In the genomic region with DNA sequence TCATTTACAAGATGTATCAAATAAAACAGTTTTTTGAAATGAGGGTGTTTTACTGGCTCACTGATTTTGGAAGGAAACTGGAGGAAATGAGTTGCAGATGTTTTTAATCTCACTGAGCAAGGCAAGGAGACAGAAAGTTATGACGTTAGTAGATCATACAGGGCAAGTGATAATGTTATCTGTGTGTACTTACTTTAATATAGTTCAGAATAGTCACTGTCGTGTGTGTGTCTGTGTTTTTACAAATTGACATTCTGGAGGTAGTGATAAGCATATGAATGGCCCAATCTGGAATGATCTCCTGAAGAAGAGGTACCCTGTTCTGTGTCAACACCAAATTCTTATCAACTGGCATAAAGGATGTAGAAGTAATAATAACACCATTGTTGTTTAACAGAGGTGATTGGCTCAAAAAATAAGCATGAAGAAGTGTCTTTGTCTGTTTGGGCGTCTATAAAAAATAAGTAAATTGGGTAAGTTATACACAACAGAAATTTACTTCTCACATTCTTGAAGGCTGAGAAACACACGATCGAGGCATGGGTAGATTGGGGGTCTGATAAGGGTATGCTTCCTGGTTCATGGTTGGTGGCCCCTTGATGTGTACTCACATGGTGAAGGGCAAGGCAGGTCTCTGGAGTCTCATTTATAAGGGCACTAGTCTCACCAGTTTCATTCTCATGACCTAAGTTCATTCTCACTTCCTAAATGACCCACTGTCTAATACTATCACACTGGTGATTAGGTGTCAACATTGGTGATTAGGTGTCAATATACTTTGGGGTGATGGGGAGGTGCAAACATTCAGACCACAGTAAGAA, we compare ENCODE assay signal across 10 cellular contexts. TPM values are rescaled to one million over a fixed set of nuclear protein-coding genes. Genes with fewer than 3 reads are reported as not detected.
A peak's percentile ranks its signal among the peaks of the same experiment; 100 is the strongest.
DNase-seq lines count a peak whose midpoint lies in the region; ATAC-seq, FAIRE-seq and TF ChIP-seq lines count a peak whose summit lies in the region.
"Had no signal": no experiment of that assay in that cellular context is flagged by ENCODE, and none has a peak within 500 bp of the region (broad histone marks: within the 10 kb centered on the region; RNA-seq: fewer than 3 reads in every experiment).

No MANE protein-coding gene starts in this region.

- H3K4me3 ChIP-seq in BLaER1 treated with 17β-estradiol and CSF1 and Interleukin-3, amounts not matched to agents 10 nM and 100 nM = no peak overlapping the region
- H3K4me3 ChIP-seq in endothelial cell of umbilical vein (replicated peaks in 1 of 3; ENCODE audit: insufficient read depth in 1 of 3, low read depth in 1 of 3, low read length in 3 of 3) (no peak overlapping the region), WERI-Rb-1 (ENCODE audit: low read depth, low read length) (no peak overlapping the region)

- H3K9me3 ChIP-seq in BLaER1 treated with 17β-estradiol and CSF1 and Interleukin-3, amounts not matched to agents 10 nM and 100 nM (replicated peaks in 1 of 11) = peaks cover 21 to 32% (median 27%) of the 10 kb centered on the region in 11 experiments
- H3K9me3 ChIP-seq in endothelial cell of umbilical vein (replicated peaks; ENCODE audit: control insufficient read depth, insufficient read depth, low read length) (no peaks in the 10 kb centered on the region), WERI-Rb-1 (ENCODE audit: severe bottlenecking) (peaks cover 8% of the 10 kb centered on the region)

- peaks cover 21 to 38% (median 28%) of the 10 kb centered on the region in 11 experiments for H3K27me3 ChIP-seq in BLaER1 treated with 17β-estradiol and CSF1 and Interleukin-3, amounts not matched to agents 10 nM and 100 nM
- H3K27me3 ChIP-seq in endothelial cell of umbilical vein (ENCODE audit: control insufficient read depth in 2 of 2, insufficient read depth in 2 of 2, low read length in 2 of 2) (peaks cover 2 to 3% of the 10 kb centered on the region in 2 experiments), WERI-Rb-1 (ENCODE audit: insufficient read depth, low read depth, severe bottlenecking) (peaks cover 6% of the 10 kb centered on the region)

- DNase-seq in endothelial cell of umbilical vein (ENCODE audit: low read depth, low spot score) = peak; percentile 27
- DNase-seq in WERI-Rb-1 = no peak
- DNase-seq in AML-193 (lab: John Stamatoyannopoulos, UW) = no peak
- DNase-seq in COLO829 (ENCODE audit: low spot score) = no peak
- DNase-seq in NCI-H2107 treated with DMSO at 0.1 percent for 48 hours (lab: John Stamatoyannopoulos, UW; ENCODE audit: unreplicated experiment) = no peak

- H3K27ac ChIP-seq in BLaER1 treated with 17β-estradiol and CSF1 and Interleukin-3, amounts not matched to agents 10 nM and 100 nM = no peak overlapping the region; a peak in 1 of 22 replicates
- H3K27ac ChIP-seq in endothelial cell of umbilical vein (ENCODE audit: insufficient read depth, low read depth, low read length) = no peak overlapping the region
- no peak overlapping the region for H3K27ac ChIP-seq in WERI-Rb-1

- no peaks in the 10 kb centered on the region for H4K20me1 ChIP-seq in BLaER1 treated with 17β-estradiol and CSF1 and Interleukin-3, amounts not matched to agents 10 nM and 100 nM
- H4K20me1 ChIP-seq in endothelial cell of umbilical vein (replicated peaks; ENCODE audit: control insufficient read depth, extremely low read depth, insufficient read depth, low read length) = no peaks in the 10 kb centered on the region

- H3K9me1 ChIP-seq in endothelial cell of umbilical vein (replicated peaks; ENCODE audit: control insufficient read depth, extremely low read depth, insufficient read depth, low read length) = no peaks in the 10 kb centered on the region

- dilution Hi-C loops in endothelial cell of umbilical vein (cut with MboI; ENCODE audit: extremely low pct_ligation_motif_present, low sequenced_read_pairs) = no loop called here

- CTCF ChIA-PET in endothelial cell of umbilical vein (lab: Charles Lee) = no interaction called here

- no peak overlapping the region for H3K9ac ChIP-seq in BLaER1 treated with 17β-estradiol and CSF1 and Interleukin-3, amounts not matched to agents 10 nM and 100 nM
- no peak overlapping the region for H3K9ac ChIP-seq in endothelial cell of umbilical vein (replicated peaks; ENCODE audit: extremely low read depth, insufficient read depth, low read length)

- TF ChIP-seq CTCF in endothelial cell of umbilical vein (IDR thresholded peaks at IDR 0.05; ENCODE audit: extremely low read depth in 1 of 2, insufficient read depth in 1 of 2, low read depth in 1 of 2, low read length in 2 of 2) = no peak
- no peak for TF ChIP-seq CTCF in WERI-Rb-1 (IDR thresholded peaks at IDR 0.05; ENCODE audit: low read depth, low read length)

- peak overlapping the region in 9 of 11 experiments; percentile 22 to 80 (median 54); a peak in 18 of 22 replicates for H3K4me2 ChIP-seq in BLaER1 treated with 17β-estradiol and CSF1 and Interleukin-3, amounts not matched to agents 10 nM and 100 nM
- H3K4me2 ChIP-seq in endothelial cell of umbilical vein (ENCODE audit: insufficient read depth, low read length) = no peak overlapping the region

- H2AFZ ChIP-seq in endothelial cell of umbilical vein (ENCODE audit: low read depth, low read length) = no peak overlapping the region

- no peaks in the 10 kb centered on the region for H3K79me2 ChIP-seq in endothelial cell of umbilical vein (ENCODE audit: control insufficient read depth, insufficient read depth, low read length)

- POLR2A ChIA-PET in endothelial cell of umbilical vein (lab: Charles Lee) = no interaction called here

- ATAC-seq in GM19351 (IDR thresholded peaks at IDR 0.05; ENCODE audit: unreplicated experiment) (peak; percentile 75), HG03159 (IDR thresholded peaks at IDR 0.05; ENCODE audit: unreplicated experiment) (peak; percentile 72)
- ATAC-seq: Panc1 had no signal

- TF ChIP-seq POLR2A in endothelial cell of umbilical vein (IDR thresholded peaks at IDR 0.05; ENCODE audit: low read depth, low read length) = no peak

- intact Hi-C loops in endothelial cell of umbilical vein (cut with micrococcal nuclease) = no loop called here

- no TSS peak for BruUV-seq in endothelial cell of umbilical vein (replicated peaks; lab: Mats Ljungman, UMichigan)

- FAIRE-seq in endothelial cell of umbilical vein (lab: Jason Lieb, UNC) = no peak

- no peaks in the 10 kb centered on the region for H3K36me3 ChIP-seq in BLaER1 treated with 17β-estradiol and CSF1 and Interleukin-3, amounts not matched to agents 10 nM and 100 nM
- H3K36me3 ChIP-seq in endothelial cell of umbilical vein (ENCODE audit: control insufficient read depth in 2 of 2, extremely low read depth in 1 of 2, insufficient read depth in 2 of 2, low read length in 2 of 2) = no peaks in the 10 kb centered on the region
- no peaks in the 10 kb centered on the region for H3K36me3 ChIP-seq in WERI-Rb-1

- peaks cover 15 to 43% (median 37%) of the 10 kb centered on the region in 10 experiments for H3K4me1 ChIP-seq in BLaER1 treated with 17β-estradiol and CSF1 and Interleukin-3, amounts not matched to agents 10 nM and 100 nM
- H3K4me1 ChIP-seq in endothelial cell of umbilical vein (ENCODE audit: control insufficient read depth, extremely low read depth, insufficient read depth, low read length) = peaks cover 12% of the 10 kb centered on the region

TF ChIP-seq in endothelial cell of umbilical vein, 7 proteins besides CTCF, POLR2A, EP300 and RAD21:
- TF ChIP-seq EZH2 (IDR thresholded peaks at IDR 0.05; ENCODE audit: borderline replicate concordance, low read depth, low read length, severe bottlenecking) = no peak
- TF ChIP-seq MAX (IDR thresholded peaks at IDR 0.05; ENCODE audit: insufficient read depth, insufficient read length) = no peak
- no peak for TF ChIP-seq GATA2 (IDR thresholded peaks at IDR 0.05; ENCODE audit: insufficient read depth, insufficient read length, low read depth, low read length)
- TF ChIP-seq JUN (IDR thresholded peaks at IDR 0.05; ENCODE audit: borderline replicate concordance, insufficient read depth, insufficient read length, low read depth) = no peak
- TF ChIP-seq FOS (IDR thresholded peaks at IDR 0.05; ENCODE audit: borderline replicate concordance, insufficient read depth, low read length) = no peak
- no peak for TF ChIP-seq MYC (IDR thresholded peaks at IDR 0.05; ENCODE audit: low read depth, low read length)
TF ChIP-seq in endothelial cell of umbilical vein: peak in this region for 0.

RNA-seq across cellular contexts. Expression of gene GBP4, which starts 2.1 kb away (rescaled TPM):
- 1.7 and 7.6 TPM in 2 replicates for total RNA-seq in endothelial cell of umbilical vein
- 1.7 and 1.9 TPM in 2 replicates for polyA plus RNA-seq in endothelial cell of umbilical vein
- polyA plus RNA-seq in endothelial cell of umbilical vein (2011; cell fraction: cytosol; rRNA removed) = 1.0 and 1.6 TPM in 2 replicates
- 0.97 and 1.2 TPM in 2 replicates for polyA plus RNA-seq in endothelial cell of umbilical vein (2011; cell fraction: nucleus; rRNA removed)
- 0.20 TPM in 1 of 2 replicates, not detected in the other for polyA plus RNA-seq in endothelial cell of umbilical vein (2012)
- 2.8 and 3.3 TPM in 2 replicates for polyA minus RNA-seq in endothelial cell of umbilical vein
- not detected for polyA minus RNA-seq in endothelial cell of umbilical vein (2011; cell fraction: cytosol; rRNA and poly(A)+ RNA removed)
- 0.58 and 1.4 TPM in 2 replicates for polyA minus RNA-seq in endothelial cell of umbilical vein (2011; cell fraction: nucleus; rRNA and poly(A)+ RNA removed)

RNA-seq across cellular contexts. Expression of gene GBP7, which starts 25.1 kb away (rescaled TPM):
- total RNA-seq in endothelial cell of umbilical vein = not detected in 2 replicates
- polyA plus RNA-seq in endothelial cell of umbilical vein = not detected in 2 replicates
- polyA plus RNA-seq in endothelial cell of umbilical vein (2011; cell fraction: cytosol; rRNA removed) = not detected in 2 replicates
- not detected in 2 replicates for polyA plus RNA-seq in endothelial cell of umbilical vein (2011; cell fraction: nucleus; rRNA removed)
- not detected in 2 replicates for polyA plus RNA-seq in endothelial cell of umbilical vein (2012)
- not detected in 2 replicates for polyA minus RNA-seq in endothelial cell of umbilical vein
- not detected for polyA minus RNA-seq in endothelial cell of umbilical vein (2011; cell fraction: cytosol; rRNA and poly(A)+ RNA removed)
- not detected in 2 replicates for polyA minus RNA-seq in endothelial cell of umbilical vein (2011; cell fraction: nucleus; rRNA and poly(A)+ RNA removed)
- total RNA-seq: dermis microvascular lymphatic vessel endothelial cell had no signal
